Comparison of ENCODE assay signal across 8 cellular contexts in the genomic region with DNA sequence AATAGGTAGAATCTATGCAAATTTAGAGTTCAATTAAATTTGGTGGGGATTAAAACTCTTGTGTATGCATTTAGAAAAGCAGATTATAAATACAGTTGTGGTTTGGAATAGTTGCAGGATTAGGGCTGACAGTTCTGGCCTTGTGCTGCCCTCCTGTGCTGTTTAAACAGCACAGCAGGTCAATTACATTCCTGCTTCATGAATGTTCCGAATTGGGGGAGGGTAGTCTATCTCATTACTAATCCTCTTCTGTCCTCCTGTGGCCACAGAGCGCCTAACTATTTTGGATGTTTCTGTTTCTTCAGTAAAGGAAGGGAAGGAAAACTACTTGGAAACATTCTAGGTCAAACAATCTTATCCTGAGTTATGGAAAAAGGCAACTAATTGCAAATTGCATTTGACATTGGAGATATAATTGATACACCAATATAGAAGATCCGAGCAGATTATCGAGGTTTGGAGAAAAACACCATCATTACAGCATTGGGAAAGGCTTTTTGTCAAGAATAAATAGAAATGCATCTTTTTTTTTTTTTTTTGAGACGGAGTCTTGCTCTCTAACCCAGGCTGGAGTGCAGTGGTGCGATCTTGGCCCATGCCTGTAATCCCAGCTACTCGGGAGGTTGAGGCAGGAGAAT. TPM values are rescaled to one million over a fixed set of nuclear protein-coding genes. Genes with fewer than 3 reads are reported as not detected.
DNase-seq lines count a peak whose midpoint lies in the region; ATAC-seq and TF ChIP-seq lines count a peak whose summit lies in the region.

No MANE protein-coding gene starts in this region.

- H3K4me3 Mint-ChIP-seq in CD4-positive, alpha-beta T cell = peak overlapping the region; percentile 32
- H3K4me3 Mint-ChIP-seq in activated naive CD8-positive, alpha-beta T cell treated with anti-CD3 and anti-CD28 coated beads, Interleukin-2, amount 10 ng/mL, durations not matched to agents 7 days and 5 days = peak overlapping the region; percentile 14
- H3K4me3 Mint-ChIP-seq in progenitor cell of endocrine pancreas (ENCODE audit: low read depth) = no peak overlapping the region

- H3K27ac Mint-ChIP-seq in CD4-positive, alpha-beta T cell = peak overlapping the region; percentile 69
- H3K27ac Mint-ChIP-seq in activated naive CD8-positive, alpha-beta T cell treated with anti-CD3 and anti-CD28 coated beads, Interleukin-2, amount 10 ng/mL, durations not matched to agents 7 days and 5 days = no peak overlapping the region
- H3K27ac Mint-ChIP-seq in progenitor cell of endocrine pancreas = no peak overlapping the region

- no peak overlapping the region for H3K27ac ChIP-seq in CD4-positive, alpha-beta T cell (ENCODE audit: low read depth, low read length)

- peaks cover 29% of the 10 kb centered on the region for H3K4me1 Mint-ChIP-seq in CD4-positive, alpha-beta T cell (ENCODE audit: low read depth)
- H3K4me1 Mint-ChIP-seq in activated naive CD8-positive, alpha-beta T cell treated with anti-CD3 and anti-CD28 coated beads, Interleukin-2, amount 10 ng/mL, durations not matched to agents 7 days and 5 days = peaks cover 19% of the 10 kb centered on the region
- H3K4me1 Mint-ChIP-seq in progenitor cell of endocrine pancreas (ENCODE audit: low read depth) = peaks cover 11% of the 10 kb centered on the region

- DNase-seq in CD4-positive, alpha-beta T cell = peak in 3 of 10 experiments; percentile 22 to 48 (median 31)
- DNase-seq in NCI-H510A (lab: John Stamatoyannopoulos, UW) = peak; percentile 53
- DNase-seq in activated naive CD8-positive, alpha-beta T cell treated with anti-CD3 and anti-CD28 coated beads, Interleukin-2, amount 10 ng/mL, durations not matched to agents 7 days and 5 days = no peak
- no peak for DNase-seq in Right ventricle myocardium superior
- DNase-seq in progenitor cell of endocrine pancreas (ENCODE audit: low spot score, unreplicated experiment) = no peak

- intact Hi-C loops in CD4-positive, alpha-beta T cell (cut with DNase I, micrococcal nuclease) = loop anchor here (1.0 to 2.0 kb wide), 4 partner anchors 48 to 328 kb away; no protein-coding TSS in a partner anchor
- intact Hi-C loops in Right ventricle myocardium superior (cut with DNase I) = loop anchor here (5.0 kb wide), 1 partner anchor 327 kb away; no protein-coding TSS in a partner anchor

- TF ChIP-seq CTCF in CD4-positive, alpha-beta T cell (IDR thresholded peaks at IDR 0.05) = peak; percentile 73
- peak; percentile 94 for TF ChIP-seq CTCF in progenitor cell of endocrine pancreas (IDR thresholded peaks at IDR 0.05; ENCODE audit: unreplicated experiment)

- H3K27me3 ChIP-seq in CD4-positive, alpha-beta T cell (ENCODE audit: control insufficient read depth, insufficient read depth, low read length) = no peaks in the 10 kb centered on the region

- H3K36me3 Mint-ChIP-seq in CD4-positive, alpha-beta T cell (ENCODE audit: low read depth) = no peaks in the 10 kb centered on the region
- H3K36me3 Mint-ChIP-seq in activated naive CD8-positive, alpha-beta T cell treated with anti-CD3 and anti-CD28 coated beads, Interleukin-2, amount 10 ng/mL, durations not matched to agents 7 days and 5 days = peaks cover 6% of the 10 kb centered on the region
- no peaks in the 10 kb centered on the region for H3K36me3 Mint-ChIP-seq in progenitor cell of endocrine pancreas (ENCODE audit: insufficient read depth)

- H3K27me3 Mint-ChIP-seq in CD4-positive, alpha-beta T cell = no peaks in the 10 kb centered on the region
- no peaks in the 10 kb centered on the region for H3K27me3 Mint-ChIP-seq in activated naive CD8-positive, alpha-beta T cell treated with anti-CD3 and anti-CD28 coated beads, Interleukin-2, amount 10 ng/mL, durations not matched to agents 7 days and 5 days
- no peaks in the 10 kb centered on the region for H3K27me3 Mint-ChIP-seq in progenitor cell of endocrine pancreas

- H3K9me3 ChIP-seq in CD4-positive, alpha-beta T cell (ENCODE audit: control insufficient read depth, low read length) = no peaks in the 10 kb centered on the region

- POLR2A ChIA-PET in CD4-positive, alpha-beta T cell (lab: Charles Lee) = interaction anchor here (0.6 to 11.8 kb wide), 9 partner anchors 7 to 349 kb away, joined by 3 to 400 read pairs (median 5); a partner anchor contains a TSS
- POLR2A ChIA-PET in activated naive CD8-positive, alpha-beta T cell treated with anti-CD3 and anti-CD28 coated beads, Interleukin-2, amount 10 ng/mL, durations not matched to agents 7 days and 5 days (lab: Charles Lee) = interaction anchor here (1.4 to 1.5 kb wide), 3 partner anchors 10 to 326 kb away, joined by 3 to 11 read pairs (median 5); no protein-coding TSS in a partner anchor

- no peaks in the 10 kb centered on the region for H3K9me3 Mint-ChIP-seq in CD4-positive, alpha-beta T cell
- H3K9me3 Mint-ChIP-seq in activated naive CD8-positive, alpha-beta T cell treated with anti-CD3 and anti-CD28 coated beads, Interleukin-2, amount 10 ng/mL, durations not matched to agents 7 days and 5 days = no peaks in the 10 kb centered on the region
- H3K9me3 Mint-ChIP-seq in progenitor cell of endocrine pancreas (ENCODE audit: low read depth) = no peaks in the 10 kb centered on the region

- ATAC-seq in CD4-positive, alpha-beta T cell (ENCODE audit: poor library complexity) = peak; percentile 88
- ATAC-seq in GM18858 (IDR thresholded peaks at IDR 0.05; ENCODE audit: unreplicated experiment) (peak; percentile 78), HG03432 (IDR thresholded peaks at IDR 0.05; ENCODE audit: unreplicated experiment) (peak; percentile 84), Right ventricle myocardium superior (ENCODE audit: poor library complexity) (peak; percentile 98), HG02938 (IDR thresholded peaks at IDR 0.05; ENCODE audit: unreplicated experiment) (no peak)
- ATAC-seq in activated naive CD8-positive, alpha-beta T cell treated with anti-CD3 and anti-CD28 coated beads, Interleukin-2, amount 10 ng/mL, durations not matched to agents 7 days and 5 days (ENCODE audit: low read depth) = peak; percentile 65

- CTCF ChIA-PET in CD4-positive, alpha-beta T cell (lab: Charles Lee) = interaction anchor here (0.6 to 1.6 kb wide), 6 partner anchors 10 to 328 kb away, joined by 3 to 7 read pairs (median 3); no protein-coding TSS in a partner anchor

RNA-seq across cellular contexts. Expression of a gene that starts 8.7 kb away (rescaled TPM):
- 1 to 10 TPM; 1.1 to 1.9 TPM for total RNA-seq in CD4-positive, alpha-beta T cell
- 1 to 10 TPM; 7.7 to 8.0 TPM for total RNA-seq in activated naive CD8-positive, alpha-beta T cell treated with anti-CD3 and anti-CD28 coated beads, Interleukin-2, amount 10 ng/mL, durations not matched to agents 7 days and 5 days
- total RNA-seq in Right ventricle myocardium superior (not detected), progenitor cell of endocrine pancreas (1.2 and 2.0 TPM in 2 replicates)

RNA-seq across cellular contexts. Expression of a gene that starts 12.5 kb away (rescaled TPM):
- total RNA-seq in CD4-positive, alpha-beta T cell = 100 to 1,000 TPM; 352 TPM
- total RNA-seq in activated naive CD8-positive, alpha-beta T cell treated with anti-CD3 and anti-CD28 coated beads, Interleukin-2, amount 10 ng/mL, durations not matched to agents 7 days and 5 days = 100 to 1,000 TPM; 135 to 136 TPM
- total RNA-seq in Right ventricle myocardium superior = 37.5 TPM
- 36.7 and 40.8 TPM in 2 replicates for total RNA-seq in progenitor cell of endocrine pancreas
